In the genomic region with DNA sequence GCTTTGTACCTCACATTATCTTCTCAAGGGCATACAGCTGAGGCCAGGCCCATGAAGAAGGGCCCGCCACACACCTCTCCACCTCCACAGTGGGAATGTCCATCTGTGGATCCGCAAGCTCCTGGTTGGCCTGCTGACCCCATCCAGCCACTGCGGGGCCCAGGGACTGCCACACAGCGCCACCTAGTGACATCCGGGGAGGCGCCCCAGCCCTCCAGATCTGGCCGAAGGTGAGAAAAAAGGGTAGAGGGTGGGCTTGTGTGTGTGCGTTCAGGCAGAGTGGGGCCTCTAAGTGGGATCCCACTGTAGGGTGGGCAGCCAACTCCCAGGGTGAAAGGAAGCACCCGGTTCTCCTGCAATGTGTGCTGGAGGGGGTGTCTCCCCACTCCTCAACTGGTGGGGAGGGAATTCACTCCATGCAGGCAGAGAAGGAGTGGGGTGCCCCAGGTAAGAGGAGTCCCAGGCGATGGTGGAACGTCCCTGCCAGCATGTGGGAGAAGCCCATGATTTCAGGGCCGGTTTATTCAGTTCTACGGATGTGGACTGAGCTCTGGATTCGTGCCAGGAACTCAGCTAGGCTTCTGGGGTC, we compare ENCODE assay signal across 9 cellular contexts.
A peak's percentile ranks its signal among the peaks of the same experiment; 100 is the strongest.
DNase-seq lines count a peak whose midpoint lies in the region; ATAC-seq and TF ChIP-seq lines count a peak whose summit lies in the region.
"Had no signal": no experiment of that assay in that cellular context is flagged by ENCODE, and none has a peak within 500 bp of the region (broad histone marks: within the 10 kb centered on the region; RNA-seq: fewer than 3 reads in every experiment).

No MANE protein-coding gene starts in this region.

- no peak overlapping the region for H2AFZ ChIP-seq in fibroblast of lung (ENCODE audit: low read length)

- H3K9me3 ChIP-seq in fibroblast of lung (ENCODE audit: control insufficient read depth, insufficient read depth, low read depth, low read length) = no peaks in the 10 kb centered on the region

- no peaks in the 10 kb centered on the region for H4K20me1 ChIP-seq in fibroblast of lung (ENCODE audit: control insufficient read depth, extremely low read depth, insufficient read depth, low read length)

- H3K36me3 ChIP-seq in fibroblast of lung (ENCODE audit: control insufficient read depth, insufficient read depth, low read length) = no peaks in the 10 kb centered on the region

- no peak overlapping the region for H3K4me2 ChIP-seq in fibroblast of lung (ENCODE audit: extremely low read depth, insufficient read depth, low read length)

- no peaks in the 10 kb centered on the region for H3K79me2 ChIP-seq in fibroblast of lung (ENCODE audit: control insufficient read depth, insufficient read depth, low read length)

- no peaks in the 10 kb centered on the region for H3K36me3 Mint-ChIP-seq in T-helper 2 cell treated with Interferon-gamma antibody and Interleukin-4, amounts not matched to agents 5 μg/mL and 100 μg/mL, for 36 hours (ENCODE audit: low read depth)
- H3K36me3 Mint-ChIP-seq: CD4-positive, CD25-positive, alpha-beta regulatory T cell had no signal

- no peak overlapping the region for H3K9ac ChIP-seq in fibroblast of lung (ENCODE audit: insufficient read depth, low read length)

- peaks cover 3% of the 10 kb centered on the region for H3K4me1 ChIP-seq in fibroblast of lung (ENCODE audit: control insufficient read depth, extremely low read depth, insufficient read depth, low read length)

- ATAC-seq in HG02798 (IDR thresholded peaks at IDR 0.05; ENCODE audit: poor library complexity, unreplicated experiment) (peak; percentile 58), HG02884 (IDR thresholded peaks at IDR 0.05; ENCODE audit: unreplicated experiment) (no peak)

- H3K4me3 Mint-ChIP-seq in T-helper 2 cell treated with Interferon-gamma antibody and Interleukin-4, amounts not matched to agents 5 μg/mL and 100 μg/mL, for 36 hours = no peak overlapping the region
- H3K4me3 Mint-ChIP-seq: CD4-positive, CD25-positive, alpha-beta regulatory T cell had no signal

- H3K27ac ChIP-seq in fibroblast of lung (ENCODE audit: insufficient read depth, low read length) = no peak overlapping the region

- no peaks in the 10 kb centered on the region for H3K9me3 Mint-ChIP-seq in T-helper 2 cell treated with Interferon-gamma antibody and Interleukin-4, amounts not matched to agents 5 μg/mL and 100 μg/mL, for 36 hours

- peak; percentile 71 to 81 for TF ChIP-seq CTCF in fibroblast of lung (conservative IDR thresholded peaks at IDR 0.05 in 1 of 2, IDR thresholded peaks at IDR 0.05 in 1 of 2; ENCODE audit: low read depth in 1 of 2, low read length in 2 of 2)

- H3K27me3 ChIP-seq in fibroblast of lung (ENCODE audit: control insufficient read depth, insufficient read depth, low read length) = no peaks in the 10 kb centered on the region

- no peak overlapping the region for H3K4me3 ChIP-seq in fibroblast of lung (replicated peaks in 1 of 4; ENCODE audit: control extremely low read depth in 1 of 4, insufficient read depth in 1 of 4, low read depth in 3 of 4, low read length in 4 of 4)

- peaks cover 5% of the 10 kb centered on the region for H3K4me1 Mint-ChIP-seq in T-helper 2 cell treated with Interferon-gamma antibody and Interleukin-4, amounts not matched to agents 5 μg/mL and 100 μg/mL, for 36 hours (ENCODE audit: low read depth)

- no peak overlapping the region for H3K27ac Mint-ChIP-seq in T-helper 2 cell treated with Interferon-gamma antibody and Interleukin-4, amounts not matched to agents 5 μg/mL and 100 μg/mL, for 36 hours
- H3K27ac Mint-ChIP-seq: CD4-positive, CD25-positive, alpha-beta regulatory T cell had no signal

- peaks cover 8% of the 10 kb centered on the region for H3K27me3 Mint-ChIP-seq in T-helper 2 cell treated with Interferon-gamma antibody and Interleukin-4, amounts not matched to agents 5 μg/mL and 100 μg/mL, for 36 hours (ENCODE audit: low read depth)

- DNase-seq in NCI-H2081 (lab: John Stamatoyannopoulos, UW) (peak; percentile 0 to 3), NCI-H2081 treated with DMSO at 0.1 percent for 48 hours (lab: John Stamatoyannopoulos, UW) (no peak), fibroblast of lung (ENCODE audit: low read depth in 2 of 2) (peak in 1 of 2 donors; percentile 43), pons (ENCODE audit: low spot score) (peak; percentile 45)
- peak; percentile 9 for DNase-seq in T-helper 2 cell treated with Interferon-gamma antibody and Interleukin-4, amounts not matched to agents 5 μg/mL and 100 μg/mL, for 36 hours (ENCODE audit: low spot score)
- DNase-seq in central memory CD4-positive, alpha-beta T cell = no peak

Comparison
In these comparisons a context has a peak if more than half of its experiments do, and no peak if none do; other contexts are left out.
1. DNase-seq: peak in NCI-H2081 (2 of 2), T-helper 2 cell treated with Interferon-gamma antibody and Interleukin-4, amounts not matched to agents 5 μg/mL and 100 μg/mL, for 36 hours (single experiment) and pons (single experiment); none in NCI-H2081 treated with DMSO at 0.1 percent for 48 hours (single experiment) and central memory CD4-positive, alpha-beta T cell (single experiment).